ENCODE assay signal across 24 cellular contexts in the genomic region with DNA sequence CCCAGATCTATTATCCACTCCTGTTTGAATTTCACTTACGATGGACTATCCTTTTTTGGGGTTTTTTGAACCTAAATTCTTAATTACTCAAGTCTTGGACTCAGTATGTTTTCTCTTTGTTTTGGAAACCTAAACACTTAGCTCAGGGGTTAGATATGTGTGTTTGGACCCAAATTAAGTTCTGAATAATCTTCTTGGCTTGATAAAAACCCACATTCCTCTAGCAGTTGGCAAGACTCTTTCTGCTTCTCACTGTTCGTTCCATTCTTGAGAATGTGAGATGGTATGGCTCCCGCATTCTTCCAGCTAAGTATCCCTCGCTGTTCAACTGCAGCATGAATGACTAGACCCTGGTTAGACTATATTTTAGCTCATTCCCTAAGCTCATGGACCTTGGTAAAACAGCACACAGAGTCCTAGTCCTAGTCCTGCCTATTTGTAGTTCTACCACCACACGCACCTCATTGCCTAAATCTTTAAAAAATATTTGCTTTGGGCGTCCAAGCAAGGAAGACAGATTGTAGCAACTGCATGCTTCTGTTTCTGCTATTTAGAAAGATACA.
DNase-seq lines count a peak whose midpoint lies in the region; ATAC-seq, FAIRE-seq and TF ChIP-seq lines count a peak whose summit lies in the region.
"Had no signal": no experiment of that assay in that cellular context is flagged by ENCODE, and none has a peak within 500 bp of the region (broad histone marks: within the 10 kb centered on the region; RNA-seq: fewer than 3 reads in every experiment).

No MANE protein-coding gene starts in this region.

- no peaks in the 10 kb centered on the region for H3K4me1 Mint-ChIP-seq in HFFc6 (ENCODE audit: low read depth)
- H3K4me1 Mint-ChIP-seq: central memory CD8-positive, alpha-beta T cell had no signal

- ATAC-seq in lung (ENCODE audit: insufficient read depth, low FRiP score), result peak; percentile 19
- ATAC-seq: HepG2, Panc1 had no signal

- H3K9me3 ChIP-seq in MG63 (no peaks in the 10 kb centered on the region), lung (ENCODE audit: control insufficient read depth in 2 of 2, insufficient read depth in 1 of 2, low read length in 1 of 2) (no peaks in the 10 kb centered on the region)
- H3K9me3 ChIP-seq: right atrium auricular region, upper lobe of left lung had no signal

- 68 to 86% methylated on average over 6 of the region's 6 CpGs for WGBS in lung, 2 donors

- H3K4me1 ChIP-seq in lung (ENCODE audit: control insufficient read depth in 2 of 2, insufficient read depth in 2 of 2, low read length in 2 of 2), result peaks cover 0 to 4% of the 10 kb centered on the region in 2 donors
- H3K4me1 ChIP-seq: upper lobe of left lung had no signal

- peak; percentile 49 for DNase-seq in MG63
- peak; percentile 84 for DNase-seq in astrocyte of the hippocampus (ENCODE audit: low read depth, low spot score)
- no peak for DNase-seq in lung (ENCODE audit: low spot score)
- no peak for DNase-seq in urothelium cell line (ENCODE audit: low spot score)
- no peak for DNase-seq in stimulated activated CD8-positive, alpha-beta memory T cell treated with anti-CD3 and anti-CD28 coated beads, Interleukin-4, amount 100 ng/mL, for 48 hours
- DNase-seq in NK-92 (lab: John Stamatoyannopoulos, UW; ENCODE audit: unreplicated experiment), result no peak
- DNase-seq in HFFc6, result no peak
- DNase-seq: activated CD4-positive, alpha-beta T cell treated with anti-CD3 and anti-CD28 coated beads, Interleukin-2, amount 50 U/mL, for 48 hours; activated naive CD4-positive, alpha-beta T cell treated with anti-CD3 and anti-CD28 coated beads for 36 hours; glutamatergic neuron; Kasumi-1; NCI-H187; NCI-H2171 treated with DMSO at 0.1 percent for 48 hours; NCI-H524 treated with DMSO at 0.1 percent for 48 hours; stimulated activated CD4-positive, alpha-beta T cell treated with anti-CD3 and anti-CD28 coated beads, Interleukin-2, amount 100 ng/mL, for 48 hours; T1000; upper lobe of left lung had no signal

- H3K27ac Mint-ChIP-seq in HFFc6, result no peak overlapping the region
- H3K27ac Mint-ChIP-seq: activated naive CD4-positive, alpha-beta T cell treated with anti-CD3 and anti-CD28 coated beads for 36 hours had no signal

- no peaks in the 10 kb centered on the region for H3K36me3 Mint-ChIP-seq in HFFc6 (ENCODE audit: low read depth)

- TF ChIP-seq CTCF in lung (IDR thresholded peaks at IDR 0.05; ENCODE audit: control extremely low read depth, extremely low read depth), result no peak
- TF ChIP-seq CTCF in HFFc6 (IDR thresholded peaks at IDR 0.05), result no peak

- FAIRE-seq in urothelium cell line (lab: Jason Lieb, UNC), result peak; percentile 56
- FAIRE-seq: endothelial cell of umbilical vein, HepG2, keratinocyte had no signal

- H3K36me3 ChIP-seq in MG63 (no peaks in the 10 kb centered on the region), lung (ENCODE audit: control insufficient read depth in 2 of 2, insufficient read depth in 2 of 2, low read length in 2 of 2) (no peaks in the 10 kb centered on the region)
- H3K36me3 ChIP-seq: right atrium auricular region, upper lobe of left lung had no signal

- H3K27me3 Mint-ChIP-seq in HFFc6 (ENCODE audit: insufficient read depth), result no peaks in the 10 kb centered on the region
- H3K27me3 Mint-ChIP-seq: central memory CD8-positive, alpha-beta T cell had no signal

- peaks cover 19% of the 10 kb centered on the region for H3K9me3 Mint-ChIP-seq in HFFc6
- H3K9me3 Mint-ChIP-seq: activated naive CD4-positive, alpha-beta T cell treated with anti-CD3 and anti-CD28 coated beads for 36 hours; central memory CD8-positive, alpha-beta T cell had no signal

- H3K27me3 ChIP-seq in MG63, result no peaks in the 10 kb centered on the region
- no peaks in the 10 kb centered on the region for H3K27me3 ChIP-seq in lung (ENCODE audit: control insufficient read depth, insufficient read depth)
- H3K27me3 ChIP-seq: right atrium auricular region, upper lobe of left lung had no signal

- H3K27ac ChIP-seq in lung (ENCODE audit: low read depth in 1 of 2, low read length in 1 of 2), result no peak overlapping the region
- H3K27ac ChIP-seq: C4-2B, upper lobe of left lung had no signal

- H3K4me3 ChIP-seq in MG63 (no peak overlapping the region), lung (no peak overlapping the region)
- H3K4me3 ChIP-seq: right atrium auricular region, upper lobe of left lung had no signal

- H3K4me3 Mint-ChIP-seq in HFFc6, result no peak overlapping the region
- H3K4me3 Mint-ChIP-seq: activated naive CD4-positive, alpha-beta T cell treated with anti-CD3 and anti-CD28 coated beads for 36 hours; central memory CD8-positive, alpha-beta T cell had no signal

Comparison
In these comparisons a context has a peak if more than half of its experiments do, and no peak if none do; other contexts are left out.
1. DNase-seq: peak in MG63 (single experiment) and astrocyte of the hippocampus (single experiment); none in lung (single experiment), urothelium cell line (single experiment), stimulated activated CD8-positive, alpha-beta memory T cell treated with anti-CD3 and anti-CD28 coated beads, Interleukin-4, amount 100 ng/mL, for 48 hours (single experiment), NK-92 (single experiment) and HFFc6 (single experiment).